ENCODE assay signal across 1 cellular context in the genomic region with DNA sequence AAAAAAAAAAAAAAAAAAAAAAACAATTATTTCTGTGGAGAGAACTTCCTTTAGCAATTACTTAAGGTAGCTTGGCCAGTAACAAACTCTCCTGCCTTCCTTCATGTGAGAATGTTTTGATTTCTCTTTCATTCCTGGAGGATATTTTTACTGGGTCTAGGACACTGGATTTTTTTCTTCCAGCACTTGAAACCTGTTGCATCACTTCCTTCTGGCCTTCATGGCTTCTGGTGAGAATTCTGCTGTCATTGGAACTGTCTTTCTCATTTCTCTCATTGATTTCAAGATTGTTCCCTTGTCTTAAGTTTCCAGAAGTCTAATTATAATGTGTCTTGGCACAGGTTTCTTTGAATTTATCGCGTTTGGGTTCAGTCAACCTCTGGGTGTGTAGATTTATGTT.
TF ChIP-seq lines count a peak whose summit lies in the region.

No MANE protein-coding gene starts in this region.

TF ChIP-seq in HCT116, 20 proteins besides CTCF, POLR2A, EP300 and RAD21:
- TF ChIP-seq JUND (IDR thresholded peaks at IDR 0.05): no peak
- peak; percentile 30; the same call in 1 of the 2 replicates for TF ChIP-seq CEBPB (IDR thresholded peaks at IDR 0.05; ENCODE audit: low read depth)
